1 cellular context compared by ENCODE assay signal in genomic region chr11:67372232-67372992, GRCh38.
TF ChIP-seq lines count a peak whose summit lies in the region.

No MANE protein-coding gene starts in this region.

TF ChIP-seq in endothelial cell of umbilical vein, 7 proteins besides CTCF, POLR2A, EP300 and RAD21 (continued from another document):
- TF ChIP-seq MYC (IDR thresholded peaks at IDR 0.05; ENCODE audit: low read depth, low read length) (no peak), GATA2 (IDR thresholded peaks at IDR 0.05; ENCODE audit: insufficient read depth, insufficient read length, low read depth, low read length) (no peak), EZH2 (IDR thresholded peaks at IDR 0.05; ENCODE audit: borderline replicate concordance, low read depth, low read length, severe bottlenecking) (no peak)
